In genomic region chr3:184339451-184340135, GRCh38 we compare ENCODE assay signal across 11 cellular contexts. TPM values are rescaled to one million over a fixed set of nuclear protein-coding genes. Genes with fewer than 3 reads are reported as not detected.
"Had no signal": no experiment of that assay in that cellular context is flagged by ENCODE, and none has a peak within 500 bp of the region (broad histone marks: within the 10 kb centered on the region; RNA-seq: fewer than 3 reads in every experiment).

No MANE protein-coding gene starts in this region.

RNA-seq across cellular contexts. Expression of gene THPO, which starts 38.4 kb away (rescaled TPM):
- total RNA-seq: activated CD4-positive, alpha-beta memory T cell treated with anti-CD3 and anti-CD28 coated beads, Interleukin-2, amount 10 ng/mL, durations not matched to agents 7 days and 5 days; activated CD4-positive, alpha-beta T cell treated with anti-CD3 and anti-CD28 coated beads, Interleukin-2, amount 10 ng/mL, durations not matched to agents 24 days and 14 days; activated naive CD4-positive, alpha-beta T cell treated with anti-CD3 and anti-CD28 coated beads for 36 hours; activated naive CD8-positive, alpha-beta T cell treated with anti-CD3 and anti-CD28 coated beads, Interleukin-2, amount 10 ng/mL, durations not matched to agents 7 days and 5 days; activated T-cell treated with anti-CD3 and anti-CD28 coated beads, Interleukin-2, amount 50 U/mL, for 72 hours; esophagus mucosa; glomerular endothelial cell; natural killer cell; osteocyte; prostate gland; T-helper 2 cell treated with Interferon-gamma antibody and Interleukin-4, amounts not matched to agents 100 ng/mL and 5 ng/mL, for 36 hours had no signal
